Comparison of ENCODE assay signal across 21 cellular contexts in genomic region chr1:48214820-48215219, GRCh38. TPM values are rescaled to one million over a fixed set of nuclear protein-coding genes. Genes with fewer than 3 reads are reported as not detected.
DNase-seq lines count a peak whose midpoint lies in the region; ATAC-seq and TF ChIP-seq lines count a peak whose summit lies in the region.
"Had no signal": no experiment of that assay in that cellular context is flagged by ENCODE, and none has a peak within 500 bp of the region (broad histone marks: within the 10 kb centered on the region; RNA-seq: fewer than 3 reads in every experiment).

No MANE protein-coding gene starts in this region.

- POLR2A ChIA-PET in WTC11 (lab: Charles Lee): no interaction called here

- no peak overlapping the region for H3K4me2 ChIP-seq in GM23248 (ENCODE audit: unreplicated experiment)
- H3K4me2 ChIP-seq: BLaER1 had no signal

- peak; percentile 34 for ATAC-seq in WTC11
- ATAC-seq in lower lobe of right lung: peak; percentile 58 to 66
- ATAC-seq in HG03108 (IDR thresholded peaks at IDR 0.05; ENCODE audit: unreplicated experiment): no peak
- ATAC-seq: activated T-cell treated with anti-CD3 and anti-CD28 coated beads, Interleukin-2, amount 50 U/mL, for 72 hours; K562 had no signal

- peaks cover 7% of the 10 kb centered on the region for H3K4me1 ChIP-seq in lower lobe of right lung
- peaks cover 0 to 7% (median 2%) of the 10 kb centered on the region in 4 donors for H3K4me1 ChIP-seq in stomach
- no peaks in the 10 kb centered on the region for H3K4me1 ChIP-seq in GM23248 (ENCODE audit: insufficient read depth)
- H3K4me1 ChIP-seq: BLaER1 had no signal

- H3K27ac ChIP-seq in lower lobe of right lung (no peak overlapping the region), stomach (peak overlapping the region in 1 of 5 donors; percentile 28), GM23248 (no peak overlapping the region)
- H3K27ac ChIP-seq: BLaER1 had no signal

- H3K4me3 Mint-ChIP-seq in WTC11: no peak overlapping the region
- H3K4me3 Mint-ChIP-seq in endothelial cell (ENCODE audit: unreplicated experiment): no peak overlapping the region
- H3K4me3 Mint-ChIP-seq in activated naive CD4-positive, alpha-beta T cell treated with anti-CD3 and anti-CD28 coated beads, Interleukin-2, amount 10 ng/mL, durations not matched to agents 7 days and 5 days: no peak overlapping the region
- H3K4me3 Mint-ChIP-seq: activated CD4-positive, alpha-beta memory T cell treated with anti-CD3 and anti-CD28 coated beads for 36 hours; activated naive CD8-positive, alpha-beta T cell treated with anti-CD3 and anti-CD28 coated beads, Interleukin-2, amount 50 U/mL, for 24 hours; activated T-cell treated with anti-CD3 and anti-CD28 coated beads, Interleukin-2, amount 50 U/mL, for 72 hours; stimulated activated effector memory CD8-positive, alpha-beta T cell treated with anti-CD3 and anti-CD28 coated beads, Interleukin-12 subunit alpha, Interleukin-12 subunit beta, amount 100 ng/mL, for 72 hours; type B pancreatic cell had no signal

- no peak for TF ChIP-seq EP300 in stomach (IDR thresholded peaks at IDR 0.05)

- WGBS in stomach, 5 donors: 36 to 54% (median 38%) methylated on average over 4 of the region's 4 CpGs
- WGBS in GM23248 (ENCODE audit: low coverage in 1 of 2, low lambda C conversion rate in 2 of 2, missing lambda C conversion rate in 2 of 2), 2 experiments: 4 to 9% methylated on average over 4 of the region's 4 CpGs

- H3K27me3 ChIP-seq in lower lobe of right lung (ENCODE audit: low read depth): no peaks in the 10 kb centered on the region
- H3K27me3 ChIP-seq in stomach: no peaks in the 10 kb centered on the region
- H3K27me3 ChIP-seq in GM23248 (replicated peaks; ENCODE audit: insufficient read depth): no peaks in the 10 kb centered on the region
- H3K27me3 ChIP-seq: BLaER1 had no signal

- DNase-seq in WTC11 (ENCODE audit: low spot score) (no peak), endothelial cell (ENCODE audit: low spot score) (no peak), lower lobe of right lung (no peak), stomach (peak; percentile 63), iPS-NIHi11 (ENCODE audit: low spot score) (no peak), GM23248 (no peak)
- DNase-seq in activated naive CD4-positive, alpha-beta T cell treated with anti-CD3 and anti-CD28 coated beads, Interleukin-2, amount 10 ng/mL, durations not matched to agents 7 days and 5 days: no peak
- DNase-seq: activated CD4-positive, alpha-beta memory T cell treated with anti-CD3 and anti-CD28 coated beads for 36 hours; activated naive CD8-positive, alpha-beta T cell treated with anti-CD3 and anti-CD28 coated beads, Interleukin-2, amount 50 U/mL, for 24 hours; activated T-cell treated with anti-CD3 and anti-CD28 coated beads, Interleukin-2, amount 50 U/mL, for 72 hours; central memory CD4-positive, alpha-beta T cell; DMS 273 treated with DMSO at 0.1 percent for 48 hours; glutamatergic neuron; NCI-H1105 had no signal

- H3K9me3 Mint-ChIP-seq in WTC11: peaks cover 15% of the 10 kb centered on the region
- H3K9me3 Mint-ChIP-seq in endothelial cell (ENCODE audit: unreplicated experiment): no peaks in the 10 kb centered on the region
- no peaks in the 10 kb centered on the region for H3K9me3 Mint-ChIP-seq in activated naive CD4-positive, alpha-beta T cell treated with anti-CD3 and anti-CD28 coated beads, Interleukin-2, amount 10 ng/mL, durations not matched to agents 7 days and 5 days
- H3K9me3 Mint-ChIP-seq: activated CD4-positive, alpha-beta memory T cell treated with anti-CD3 and anti-CD28 coated beads for 36 hours; activated naive CD8-positive, alpha-beta T cell treated with anti-CD3 and anti-CD28 coated beads, Interleukin-2, amount 50 U/mL, for 24 hours; activated T-cell treated with anti-CD3 and anti-CD28 coated beads, Interleukin-2, amount 50 U/mL, for 72 hours; stimulated activated effector memory CD8-positive, alpha-beta T cell treated with anti-CD3 and anti-CD28 coated beads, Interleukin-12 subunit alpha, Interleukin-12 subunit beta, amount 100 ng/mL, for 72 hours; type B pancreatic cell had no signal

- H3K27ac Mint-ChIP-seq in WTC11: no peak overlapping the region; the same call in 1 of the 2 replicates
- peak overlapping the region; percentile 37 for H3K27ac Mint-ChIP-seq in endothelial cell (ENCODE audit: unreplicated experiment)
- H3K27ac Mint-ChIP-seq in activated naive CD4-positive, alpha-beta T cell treated with anti-CD3 and anti-CD28 coated beads, Interleukin-2, amount 10 ng/mL, durations not matched to agents 7 days and 5 days: no peak overlapping the region
- H3K27ac Mint-ChIP-seq: activated CD4-positive, alpha-beta memory T cell treated with anti-CD3 and anti-CD28 coated beads for 36 hours; activated naive CD8-positive, alpha-beta T cell treated with anti-CD3 and anti-CD28 coated beads, Interleukin-2, amount 50 U/mL, for 24 hours; activated T-cell treated with anti-CD3 and anti-CD28 coated beads, Interleukin-2, amount 50 U/mL, for 72 hours; stimulated activated effector memory CD8-positive, alpha-beta T cell treated with anti-CD3 and anti-CD28 coated beads, Interleukin-12 subunit alpha, Interleukin-12 subunit beta, amount 100 ng/mL, for 72 hours; type B pancreatic cell had no signal

- H3K4me1 Mint-ChIP-seq in WTC11 (peaks cover 58% of the 10 kb centered on the region), endothelial cell (ENCODE audit: unreplicated experiment) (peaks cover 39% of the 10 kb centered on the region)
- no peaks in the 10 kb centered on the region for H3K4me1 Mint-ChIP-seq in activated naive CD4-positive, alpha-beta T cell treated with anti-CD3 and anti-CD28 coated beads, Interleukin-2, amount 10 ng/mL, durations not matched to agents 7 days and 5 days
- H3K4me1 Mint-ChIP-seq: activated naive CD8-positive, alpha-beta T cell treated with anti-CD3 and anti-CD28 coated beads, Interleukin-2, amount 50 U/mL, for 24 hours; stimulated activated effector memory CD8-positive, alpha-beta T cell treated with anti-CD3 and anti-CD28 coated beads, Interleukin-12 subunit alpha, Interleukin-12 subunit beta, amount 100 ng/mL, for 72 hours had no signal

- no peak overlapping the region for H3K9ac ChIP-seq in GM23248
- H3K9ac ChIP-seq: BLaER1 had no signal

- CTCF ChIA-PET in WTC11 (lab: Charles Lee): interaction anchor here (1.4 to 2.0 kb wide), 3 partner anchors 11 to 121 kb away, joined by 3 to 11 read pairs (median 4); no protein-coding TSS in a partner anchor
- CTCF ChIA-PET in activated naive CD4-positive, alpha-beta T cell treated with anti-CD3 and anti-CD28 coated beads, Interleukin-2, amount 10 ng/mL, durations not matched to agents 7 days and 5 days (lab: Charles Lee): interaction anchor here (1.3 kb wide), 1 partner anchor 14 kb away, joined by 4 read pairs; no protein-coding TSS in a partner anchor

- H4K20me1 ChIP-seq in GM23248 (ENCODE audit: insufficient read depth): no peaks in the 10 kb centered on the region
- H4K20me1 ChIP-seq: BLaER1 had no signal

- H3K9me3 ChIP-seq in lower lobe of right lung (no peaks in the 10 kb centered on the region), stomach (no peaks in the 10 kb centered on the region), GM23248 (ENCODE audit: low read depth) (no peaks in the 10 kb centered on the region)
- H3K9me3 ChIP-seq: BLaER1 had no signal

- no peak for TF ChIP-seq POLR2A in stomach (IDR thresholded peaks at IDR 0.05)

- H3K36me3 ChIP-seq in lower lobe of right lung (no peaks in the 10 kb centered on the region), stomach (no peaks in the 10 kb centered on the region), GM23248 (ENCODE audit: low read depth) (no peaks in the 10 kb centered on the region)
- H3K36me3 ChIP-seq: BLaER1 had no signal

- TF ChIP-seq CTCF in WTC11 (IDR thresholded peaks at IDR 0.05) (no peak), endothelial cell (IDR thresholded peaks at IDR 0.05; ENCODE audit: unreplicated experiment) (no peak), lower lobe of right lung (IDR thresholded peaks at IDR 0.05) (no peak), stomach (IDR thresholded peaks at IDR 0.05) (no peak)

- H3K9me2 ChIP-seq in GM23248 (ENCODE audit: insufficient read depth): no peaks in the 10 kb centered on the region

- intact Hi-C loops in lower lobe of right lung (cut with DNase I) (no loop called here), stomach (cut with DNase I; ENCODE audit: low total_unique reads) (no loop called here)

- in situ Hi-C loops in GM23248 (cut with MboI): no loop called here

- no peak overlapping the region for H2AFZ ChIP-seq in GM23248

- peaks cover 17% of the 10 kb centered on the region for H3K27me3 Mint-ChIP-seq in WTC11 (ENCODE audit: low read depth)
- peaks cover 6% of the 10 kb centered on the region for H3K27me3 Mint-ChIP-seq in endothelial cell (ENCODE audit: unreplicated experiment)
- H3K27me3 Mint-ChIP-seq in activated naive CD4-positive, alpha-beta T cell treated with anti-CD3 and anti-CD28 coated beads, Interleukin-2, amount 10 ng/mL, durations not matched to agents 7 days and 5 days: no peaks in the 10 kb centered on the region
- H3K27me3 Mint-ChIP-seq: activated naive CD8-positive, alpha-beta T cell treated with anti-CD3 and anti-CD28 coated beads, Interleukin-2, amount 50 U/mL, for 24 hours had no signal

- H3K4me3 ChIP-seq in lower lobe of right lung (no peak overlapping the region), stomach (no peak overlapping the region), GM23248 (no peak overlapping the region)
- H3K4me3 ChIP-seq: BLaER1, K562 had no signal

- H3K79me2 ChIP-seq in GM23248 (ENCODE audit: insufficient read depth): no peaks in the 10 kb centered on the region

- H3K36me3 Mint-ChIP-seq in WTC11 (peaks cover 18% of the 10 kb centered on the region), endothelial cell (ENCODE audit: low read depth, unreplicated experiment) (peaks cover 2% of the 10 kb centered on the region)
- no peaks in the 10 kb centered on the region for H3K36me3 Mint-ChIP-seq in activated naive CD4-positive, alpha-beta T cell treated with anti-CD3 and anti-CD28 coated beads, Interleukin-2, amount 10 ng/mL, durations not matched to agents 7 days and 5 days
- H3K36me3 Mint-ChIP-seq: activated CD4-positive, alpha-beta memory T cell treated with anti-CD3 and anti-CD28 coated beads for 36 hours; stimulated activated effector memory CD8-positive, alpha-beta T cell treated with anti-CD3 and anti-CD28 coated beads, Interleukin-12 subunit alpha, Interleukin-12 subunit beta, amount 100 ng/mL, for 72 hours; type B pancreatic cell had no signal

- no peaks in the 10 kb centered on the region for H3F3A ChIP-seq in GM23248 (ENCODE audit: insufficient read depth)

TF ChIP-seq in WTC11, 78 proteins besides CTCF, POLR2A, EP300 and RAD21 (continues in another document):
- TF ChIP-seq FOXJ3 (CRISPR knock-in tag; IDR thresholded peaks at IDR 0.05; ENCODE audit: borderline replicate concordance): no peak
- TF ChIP-seq HMGA2 (CRISPR knock-in tag; IDR thresholded peaks at IDR 0.05): no peak
- TF ChIP-seq ZNF671 (CRISPR knock-in tag; IDR thresholded peaks at IDR 0.05): no peak

RNA-seq across cellular contexts. Expression of gene SLC5A9, which starts 7.7 kb away (rescaled TPM):
- total RNA-seq in WTC11 (2021) (0.22 to 0.64 TPM (median 0.27 TPM) in 3 replicates), endothelial cell (ENCODE audit: unreplicated experiment) (1.1 TPM), lower lobe of right lung (8.2 TPM), stomach (1 to 10 TPM in 2 of 5 donors, not detected in 3; 1.7 to 1.8 TPM)
- polyA plus RNA-seq in stomach (under 1 TPM; 0.28 to 0.92 (median 0.37) TPM), GM23248 (2016; fragmentation: Nextera tagmentation; extraction: Ambion mirVana) (not detected in 2 replicates)
- not detected in 2 replicates for total RNA-seq in GM23248 (2014; rRNA removed; shearing (Covaris generic))
- total RNA-seq: activated CD4-positive, alpha-beta memory T cell treated with anti-CD3 and anti-CD28 coated beads for 36 hours; activated T-cell treated with anti-CD3 and anti-CD28 coated beads, Interleukin-2, amount 50 U/mL, for 72 hours; endothelial cell of umbilical vein; K562; osteocyte had no signal
- polyA plus RNA-seq: endothelial cell of umbilical vein, K562 had no signal
